In the genomic region with DNA sequence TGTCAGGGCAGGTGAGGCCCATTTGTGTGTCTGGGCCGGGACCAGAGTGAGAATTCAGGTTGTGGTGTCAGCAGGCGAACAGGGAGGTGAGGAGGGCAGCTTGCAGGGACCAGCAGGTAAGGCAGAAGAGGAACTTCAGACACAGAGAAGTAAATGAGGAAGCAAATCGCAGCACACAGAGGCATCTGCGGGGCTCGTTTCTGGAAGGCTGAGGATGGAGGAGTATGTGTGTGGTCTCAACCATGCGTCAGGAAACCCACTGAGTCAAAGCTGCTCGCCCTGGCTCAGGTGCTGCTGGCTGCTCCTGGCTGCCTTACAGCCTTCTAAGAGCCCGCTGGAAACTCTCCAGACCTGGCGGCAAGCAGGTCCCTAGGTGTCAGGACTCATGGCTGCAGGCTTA, we compare ENCODE assay signal across 21 cellular contexts. TPM values are rescaled to one million over a fixed set of nuclear protein-coding genes. Genes with fewer than 3 reads are reported as not detected.
DNase-seq lines count a peak whose midpoint lies in the region; ATAC-seq, FAIRE-seq and TF ChIP-seq lines count a peak whose summit lies in the region.
"Had no signal": no experiment of that assay in that cellular context is flagged by ENCODE, and none has a peak within 500 bp of the region (broad histone marks: within the 10 kb centered on the region; RNA-seq: fewer than 3 reads in every experiment).

No MANE protein-coding gene starts in this region.

- DNase-seq in Right ventricle myocardium inferior (ENCODE audit: missing footprints) (peak; percentile 25), cardiac septum (ENCODE audit: low spot score) (no peak), Panc1 (ENCODE audit: low read depth, low spot score) (no peak), bronchial epithelial cell (ENCODE audit: low read depth) (no peak), NCI-H1694 treated with DMSO at 0.1 percent for 48 hours (lab: John Stamatoyannopoulos, UW) (no peak), RKO (ENCODE audit: low spot score) (no peak), SHP77 (lab: John Stamatoyannopoulos, UW) (no peak)
- no peak for DNase-seq in stimulated activated naive CD4-positive, alpha-beta T cell (lab: John Stamatoyannopoulos, UW)
- DNase-seq: CD8-positive, alpha-beta T cell; DMS79; GM23248; NCI-H1417; NCI-H2029; NCI-H2171; NCI-H446; NCI-H69; Peyer's patch; SJCRH30 had no signal

- ATAC-seq in Right ventricle myocardium inferior, result no peak
- no peak for ATAC-seq in Panc1
- ATAC-seq: CD8-positive, alpha-beta T cell had no signal

- in situ Hi-C loops in Panc1 (cut with HindIII; ENCODE audit: low pct_unique_long_range_greater_than_20kb, low sequenced_read_pairs), result no loop called here

- peaks cover 13% of the 10 kb centered on the region for H3K4me1 ChIP-seq in Panc1 (ENCODE audit: control insufficient read depth, insufficient read depth, low read length)
- H3K4me1 ChIP-seq: SJCRH30 had no signal

- FAIRE-seq in bronchial epithelial cell (lab: Jason Lieb, UNC), result peak; percentile 60
- FAIRE-seq: A204.1 had no signal

- no TSS peak for BruUV-seq in Panc1 (replicated peaks; lab: Mats Ljungman, UMichigan)

- H3K4me3 ChIP-seq in Panc1 (ENCODE audit: low read depth in 2 of 2, low read length in 2 of 2), result no peak overlapping the region
- no peak overlapping the region for H3K4me3 ChIP-seq in bronchial epithelial cell (ENCODE audit: low read depth, low read length)
- H3K4me3 ChIP-seq: BLaER1, GM23248, Peyer's patch, SJCRH30 had no signal

- no peaks in the 10 kb centered on the region for H3K36me3 ChIP-seq in Panc1 (ENCODE audit: control insufficient read depth, insufficient read depth, low read length)
- no peaks in the 10 kb centered on the region for H3K36me3 ChIP-seq in bronchial epithelial cell (ENCODE audit: control insufficient read depth, insufficient read depth, low read length)
- H3K36me3 ChIP-seq: BLaER1, Peyer's patch, SJCRH30 had no signal

- intact Hi-C loops in Right ventricle myocardium inferior (cut with DNase I), result loop anchor here (5.0 kb wide), 1 partner anchor 1463 kb away; no protein-coding TSS in a partner anchor
- intact Hi-C loops in cardiac septum (cut with DNase I), result loop anchor here (10.0 kb wide), 1 partner anchor 1455 kb away; no protein-coding TSS in a partner anchor
- intact Hi-C loops in Panc1 (cut with micrococcal nuclease; ENCODE audit: unreplicated experiment), result loop anchor here (5.0 kb wide), 1 partner anchor 583 kb away; no protein-coding TSS in a partner anchor

- CTCF ChIA-PET in Panc1 (lab: Charles Lee), result no interaction called here

- H3K27ac ChIP-seq in Panc1 (ENCODE audit: low read length), result peak overlapping the region; percentile 80
- H3K27ac ChIP-seq: BLaER1, GM23248, KMS-11, Peyer's patch, SJCRH30 had no signal

- no peaks in the 10 kb centered on the region for H3K9me3 ChIP-seq in Panc1 (ENCODE audit: control insufficient read depth, insufficient read depth, low read depth, low read length)
- H3K9me3 ChIP-seq: BLaER1, Peyer's patch, SJCRH30 had no signal

- TF ChIP-seq CTCF in Panc1 (IDR thresholded peaks at IDR 0.05) (no peak), bronchial epithelial cell (IDR thresholded peaks at IDR 0.05; ENCODE audit: insufficient read depth, low read length, severe bottlenecking) (no peak)

- POLR2A ChIA-PET in Panc1 (lab: Charles Lee), result no interaction called here

- H3K27me3 ChIP-seq in Panc1 (ENCODE audit: control insufficient read depth, insufficient read depth, low read length), result no peaks in the 10 kb centered on the region
- H3K27me3 ChIP-seq in bronchial epithelial cell (ENCODE audit: control insufficient read depth, insufficient read depth, low read length), result peaks cover 3% of the 10 kb centered on the region
- H3K27me3 ChIP-seq: BLaER1, Peyer's patch, SJCRH30 had no signal

RNA-seq across cellular contexts. Expression of a gene that starts 26.9 kb away (rescaled TPM):
- 91.1 TPM for total RNA-seq in Right ventricle myocardium inferior
- total RNA-seq in cardiac septum, result 85.3 TPM
- total RNA-seq in Panc1 (2021; ENCODE audit: unreplicated experiment), result 63.5 TPM
- 53.5 TPM for polyA plus RNA-seq in Panc1 (2012; ENCODE audit: insufficient read length)
- total RNA-seq in bronchial epithelial cell, result 39.2 and 54.8 TPM in 2 replicates
